In the genomic region with DNA sequence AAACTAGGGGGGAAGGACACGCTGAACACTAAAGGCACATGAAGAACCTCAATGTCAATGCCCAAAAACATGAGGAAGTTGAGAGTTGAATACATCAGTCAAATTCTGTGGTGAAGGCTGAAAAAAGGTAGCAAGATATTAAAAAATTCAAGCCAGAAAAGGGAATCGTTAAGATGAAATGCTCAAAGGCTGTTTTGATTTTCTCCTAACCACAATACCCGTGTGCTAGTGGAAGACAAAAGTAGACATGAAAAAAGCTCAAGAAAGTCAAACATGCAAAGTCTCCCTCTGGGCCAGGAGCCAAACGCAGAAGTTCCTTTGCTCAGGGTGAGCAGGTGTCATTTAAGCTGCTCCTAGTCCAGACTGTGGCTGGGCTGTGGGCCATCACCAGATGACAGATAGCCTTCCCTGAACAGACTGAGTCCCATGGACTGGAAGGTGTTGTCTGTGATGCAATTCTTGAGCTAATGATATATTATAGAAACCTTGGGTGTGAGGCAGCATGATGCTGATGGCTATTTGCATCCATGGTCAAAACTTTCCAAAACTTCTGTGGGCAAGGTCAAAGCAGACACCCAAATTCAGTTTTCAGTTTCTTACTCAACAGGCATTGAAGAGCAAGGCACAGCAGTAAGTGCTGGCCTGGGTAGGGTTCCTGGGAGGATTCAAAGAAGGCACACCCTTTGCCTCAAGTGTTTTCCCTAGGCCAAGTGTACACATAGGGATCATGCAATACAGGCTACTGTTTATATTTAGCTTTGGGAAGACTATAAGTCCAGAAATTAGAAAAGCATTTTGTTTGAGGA, we compare ENCODE assay signal across 10 cellular contexts.
DNase-seq lines count a peak whose midpoint lies in the region; ATAC-seq and TF ChIP-seq lines count a peak whose summit lies in the region.
"Had no signal": no experiment of that assay in that cellular context is flagged by ENCODE, and none has a peak within 500 bp of the region (broad histone marks: within the 10 kb centered on the region; RNA-seq: fewer than 3 reads in every experiment).

No MANE protein-coding gene starts in this region.

- no peak for TF ChIP-seq CTCF in natural killer cell (IDR thresholded peaks at IDR 0.05)

- H3K27ac Mint-ChIP-seq in stimulated activated naive CD8-positive, alpha-beta T cell treated with anti-CD3 and anti-CD28 coated beads, Interleukin-15, amount 100 ng/mL, for 72 hours, result peak overlapping the region in 1 of 2 donors; percentile 43
- no peak overlapping the region for H3K27ac Mint-ChIP-seq in natural killer cell
- H3K27ac Mint-ChIP-seq: activated T-cell treated with anti-CD3 and anti-CD28 coated beads, Interleukin-2, amount 50 U/mL, for 72 hours; T-helper 17 cell had no signal

- H3K36me3 Mint-ChIP-seq in natural killer cell, result no peaks in the 10 kb centered on the region

- H3K9me3 Mint-ChIP-seq in stimulated activated naive CD8-positive, alpha-beta T cell treated with anti-CD3 and anti-CD28 coated beads, Interleukin-15, amount 100 ng/mL, for 72 hours, result no peaks in the 10 kb centered on the region
- no peaks in the 10 kb centered on the region for H3K9me3 Mint-ChIP-seq in natural killer cell
- H3K9me3 Mint-ChIP-seq: activated T-cell treated with anti-CD3 and anti-CD28 coated beads, Interleukin-2, amount 50 U/mL, for 72 hours had no signal

- H3K4me3 Mint-ChIP-seq in stimulated activated naive CD8-positive, alpha-beta T cell treated with anti-CD3 and anti-CD28 coated beads, Interleukin-15, amount 100 ng/mL, for 72 hours, result no peak overlapping the region
- no peak overlapping the region for H3K4me3 Mint-ChIP-seq in natural killer cell
- H3K4me3 Mint-ChIP-seq: activated T-cell treated with anti-CD3 and anti-CD28 coated beads, Interleukin-2, amount 50 U/mL, for 72 hours; T-helper 17 cell had no signal

- H3K27me3 Mint-ChIP-seq in stimulated activated naive CD8-positive, alpha-beta T cell treated with anti-CD3 and anti-CD28 coated beads, Interleukin-15, amount 100 ng/mL, for 72 hours, result no peaks in the 10 kb centered on the region
- H3K27me3 Mint-ChIP-seq in natural killer cell (ENCODE audit: low read depth in 2 of 2), result peaks cover 0 to 2% of the 10 kb centered on the region in 2 donors

- ATAC-seq in GM19035 (IDR thresholded peaks at IDR 0.05; ENCODE audit: unreplicated experiment) (peak; percentile 83), HG02678 (IDR thresholded peaks at IDR 0.05; ENCODE audit: unreplicated experiment) (peak; percentile 90), HG03521 (IDR thresholded peaks at IDR 0.05; ENCODE audit: unreplicated experiment) (peak; percentile 85), natural killer cell (no peak)
- peak; percentile 37 for ATAC-seq in stimulated activated naive CD8-positive, alpha-beta T cell treated with anti-CD3 and anti-CD28 coated beads, Interleukin-15, amount 100 ng/mL, for 72 hours
- ATAC-seq: activated T-cell treated with anti-CD3 and anti-CD28 coated beads, Interleukin-2, amount 50 U/mL, for 72 hours; T-helper 17 cell had no signal

- intact Hi-C loops in natural killer cell (cut with micrococcal nuclease), result no loop called here

- H3K4me1 Mint-ChIP-seq in stimulated activated naive CD8-positive, alpha-beta T cell treated with anti-CD3 and anti-CD28 coated beads, Interleukin-15, amount 100 ng/mL, for 72 hours, result peaks cover 7% of the 10 kb centered on the region
- peaks cover 13 to 19% of the 10 kb centered on the region in 2 donors for H3K4me1 Mint-ChIP-seq in natural killer cell

- no peak for DNase-seq in stimulated activated naive CD8-positive, alpha-beta T cell treated with anti-CD3 and anti-CD28 coated beads, Interleukin-15, amount 100 ng/mL, for 72 hours
- DNase-seq in AG08396 (ENCODE audit: low spot score) (no peak), NCI-H2171 treated with DMSO at 0.1 percent for 48 hours (lab: John Stamatoyannopoulos, UW) (no peak), natural killer cell (no peak)
- DNase-seq: activated T-cell treated with anti-CD3 and anti-CD28 coated beads, Interleukin-2, amount 50 U/mL, for 72 hours; NCI-H69; T-helper 17 cell had no signal

Comparison
In these comparisons a context has a peak if more than half of its experiments do, and no peak if none do; other contexts are left out.
1. ATAC-seq: peak in GM19035 (single experiment), HG02678 (single experiment), HG03521 (single experiment) and stimulated activated naive CD8-positive, alpha-beta T cell treated with anti-CD3 and anti-CD28 coated beads, Interleukin-15, amount 100 ng/mL, for 72 hours (single experiment); none in natural killer cell (0 of 3).